In the genomic region with DNA sequence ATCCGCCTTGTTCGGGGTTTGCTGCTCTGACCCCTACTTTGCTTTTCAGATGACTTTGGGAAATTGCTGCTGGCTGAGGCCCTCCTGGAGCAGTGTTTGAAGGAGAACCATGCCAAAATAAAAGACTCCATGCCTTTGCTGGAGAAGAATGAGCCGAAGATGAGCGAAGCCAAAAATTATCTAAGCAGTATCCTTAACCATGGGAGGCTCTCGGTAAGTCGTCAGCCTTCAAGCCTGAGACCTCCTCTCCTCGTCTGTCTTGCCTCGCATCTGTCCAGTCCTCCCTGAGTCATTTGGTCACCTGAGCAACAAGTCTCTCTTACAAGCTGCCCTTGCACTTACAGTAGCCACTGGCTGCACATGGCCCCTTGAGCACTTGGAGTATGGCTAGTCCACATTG, we compare ENCODE assay signal across 2 cellular contexts.
TF ChIP-seq lines count a peak whose summit lies in the region.

No MANE protein-coding gene starts in this region.

TF ChIP-seq in GM23338, 12 proteins besides CTCF, POLR2A, EP300 and RAD21 (continues in another document):
- TF ChIP-seq NANOG (IDR thresholded peaks at IDR 0.05; ENCODE audit: borderline replicate concordance) (no peak), POLR2AphosphoS5 (IDR thresholded peaks at IDR 0.05; ENCODE audit: low read depth) (no peak), ZNF331 (CRISPR knock-in tag; IDR thresholded peaks at IDR 0.05; ENCODE audit: low read depth) (no peak), ZNF462 (CRISPR knock-in tag; IDR thresholded peaks at IDR 0.05) (no peak), JUNB (IDR thresholded peaks at IDR 0.05; ENCODE audit: unreplicated experiment) (no peak), CREB1 (CRISPR knock-in tag; IDR thresholded peaks at IDR 0.05; ENCODE audit: low read depth) (no peak), STAT1 (IDR thresholded peaks at IDR 0.05; ENCODE audit: unreplicated experiment) (no peak), ZNF114 (CRISPR knock-in tag; IDR thresholded peaks at IDR 0.05) (no peak)
- TF ChIP-seq, protein P1, sequence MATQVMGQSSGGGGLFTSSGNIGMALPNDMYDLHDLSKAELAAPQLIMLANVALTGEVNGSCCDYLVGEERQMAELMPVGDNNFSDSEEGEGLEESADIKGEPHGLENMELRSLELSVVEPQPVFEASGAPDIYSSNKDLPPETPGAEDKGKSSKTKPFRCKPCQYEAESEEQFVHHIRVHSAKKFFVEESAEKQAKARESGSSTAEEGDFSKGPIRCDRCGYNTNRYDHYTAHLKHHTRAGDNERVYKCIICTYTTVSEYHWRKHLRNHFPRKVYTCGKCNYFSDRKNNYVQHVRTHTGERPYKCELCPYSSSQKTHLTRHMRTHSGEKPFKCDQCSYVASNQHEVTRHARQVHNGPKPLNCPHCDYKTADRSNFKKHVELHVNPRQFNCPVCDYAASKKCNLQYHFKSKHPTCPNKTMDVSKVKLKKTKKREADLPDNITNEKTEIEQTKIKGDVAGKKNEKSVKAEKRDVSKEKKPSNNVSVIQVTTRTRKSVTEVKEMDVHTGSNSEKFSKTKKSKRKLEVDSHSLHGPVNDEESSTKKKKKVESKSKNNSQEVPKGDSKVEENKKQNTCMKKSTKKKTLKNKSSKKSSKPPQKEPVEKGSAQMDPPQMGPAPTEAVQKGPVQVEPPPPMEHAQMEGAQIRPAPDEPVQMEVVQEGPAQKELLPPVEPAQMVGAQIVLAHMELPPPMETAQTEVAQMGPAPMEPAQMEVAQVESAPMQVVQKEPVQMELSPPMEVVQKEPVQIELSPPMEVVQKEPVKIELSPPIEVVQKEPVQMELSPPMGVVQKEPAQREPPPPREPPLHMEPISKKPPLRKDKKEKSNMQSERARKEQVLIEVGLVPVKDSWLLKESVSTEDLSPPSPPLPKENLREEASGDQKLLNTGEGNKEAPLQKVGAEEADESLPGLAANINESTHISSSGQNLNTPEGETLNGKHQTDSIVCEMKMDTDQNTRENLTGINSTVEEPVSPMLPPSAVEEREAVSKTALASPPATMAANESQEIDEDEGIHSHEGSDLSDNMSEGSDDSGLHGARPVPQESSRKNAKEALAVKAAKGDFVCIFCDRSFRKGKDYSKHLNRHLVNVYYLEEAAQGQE (IDR thresholded peaks at IDR 0.05; ENCODE audit: unreplicated experiment) = no peak
- TF ChIP-seq, protein P2, sequence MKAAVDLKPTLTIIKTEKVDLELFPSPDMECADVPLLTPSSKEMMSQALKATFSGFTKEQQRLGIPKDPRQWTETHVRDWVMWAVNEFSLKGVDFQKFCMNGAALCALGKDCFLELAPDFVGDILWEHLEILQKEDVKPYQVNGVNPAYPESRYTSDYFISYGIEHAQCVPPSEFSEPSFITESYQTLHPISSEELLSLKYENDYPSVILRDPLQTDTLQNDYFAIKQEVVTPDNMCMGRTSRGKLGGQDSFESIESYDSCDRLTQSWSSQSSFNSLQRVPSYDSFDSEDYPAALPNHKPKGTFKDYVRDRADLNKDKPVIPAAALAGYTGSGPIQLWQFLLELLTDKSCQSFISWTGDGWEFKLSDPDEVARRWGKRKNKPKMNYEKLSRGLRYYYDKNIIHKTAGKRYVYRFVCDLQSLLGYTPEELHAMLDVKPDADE (IDR thresholded peaks at IDR 0.05) = no peak

TF ChIP-seq in K562, 482 proteins besides CTCF, POLR2A, EP300 and RAD21:
- TF ChIP-seq ZFP36 (IDR thresholded peaks at IDR 0.05; ENCODE audit: low read depth, low read length, partially characterized antibody) (peak; percentile 57), MYNN (IDR thresholded peaks at IDR 0.05) (peak; percentile 98), MYNN (CRISPR knock-in tag; IDR thresholded peaks at IDR 0.05) (peak; percentile 75; the same call in 1 of the 2 replicates), TAF1 (IDR thresholded peaks at IDR 0.05; ENCODE audit: control insufficient read depth, extremely low read depth, insufficient read depth, low read length, severe bottlenecking) (no peak)
